Comparison of ENCODE assay signal across 7 cellular contexts in genomic region chr12:54398995-54399793, GRCh38. TPM values are rescaled to one million over a fixed set of nuclear protein-coding genes. Genes with fewer than 3 reads are reported as not detected.
A peak's percentile ranks its signal among the peaks of the same experiment; 100 is the strongest.
DNase-seq lines count a peak whose midpoint lies in the region; ATAC-seq and TF ChIP-seq lines count a peak whose summit lies in the region.

No MANE protein-coding gene starts in this region.

- ATAC-seq in GM18502 (IDR thresholded peaks at IDR 0.05; ENCODE audit: poor library complexity, unreplicated experiment) (peak; percentile 83), HG03159 (IDR thresholded peaks at IDR 0.05; ENCODE audit: unreplicated experiment) (peak; percentile 86)

- no peak overlapping the region for H3K4me3 ChIP-seq in choroid plexus epithelial cell (ENCODE audit: low read depth, low read length)
- H3K4me3 ChIP-seq in lower leg skin (ENCODE audit: low read depth, poor library complexity, severe bottlenecking), result no peak overlapping the region

- no peak for TF ChIP-seq POLR2A in lower leg skin (IDR thresholded peaks at IDR 0.05)

- DNase-seq in NCI-H526 treated with DMSO at 0.1 percent for 48 hours (lab: John Stamatoyannopoulos, UW) (peak; percentile 26), choroid plexus epithelial cell (ENCODE audit: low read depth) (peak; percentile 90), lower leg skin (ENCODE audit: low spot score in 2 of 2) (peak; percentile 86 to 98)
- DNase-seq in activated CD4-positive, alpha-beta T cell treated with anti-CD3 and anti-CD28 coated beads for 4 hours, result peak; percentile 76 to 90
- peak; percentile 74 to 81 (median 78) for DNase-seq in stimulated activated CD4-positive, alpha-beta T cell treated with anti-CD3 and anti-CD28 coated beads, TNF-alpha, amount 100 ng/mL, for 4 hours (ENCODE audit: low read depth in 3 of 3)

- WGBS in lower leg skin, 2 donors, result 67 to 73% methylated on average over 8 of the region's 8 CpGs

- TF ChIP-seq CTCF in choroid plexus epithelial cell (conservative IDR thresholded peaks at IDR 0.05; ENCODE audit: low read depth, low read length) (peak; percentile 100), lower leg skin (IDR thresholded peaks at IDR 0.05) (peak in 1 of 3 donors; percentile 92)

- intact Hi-C loops in lower leg skin (cut with DNase I; ENCODE audit: low total_unique reads), result no loop called here

RNA-seq across cellular contexts. Expression of gene ZNF385A, which starts 14.7 kb away (rescaled TPM):
- 100 to 1,000 TPM in 3 of 4 donors, 10 to 100 TPM in 1; 89.0 to 183 (median 146) TPM for total RNA-seq in lower leg skin

RNA-seq across cellular contexts. Expression of gene ITGA5, which starts 19.9 kb away (rescaled TPM):
- total RNA-seq in lower leg skin, result 10 to 100 TPM; 21.2 to 75.9 (median 29.4) TPM

RNA-seq across cellular contexts. Expression of gene GPR84, which starts 34.9 kb away (rescaled TPM):
- total RNA-seq in lower leg skin, result under 1 TPM in 1 of 4 donors, not detected in 3; 0.42 TPM

Comparison
In these comparisons a context has a peak if more than half of its experiments do, and no peak if none do; other contexts are left out.
1. DNase-seq: peak in every context shown above with its lines; median percentile 92 in lower leg skin; 90 in choroid plexus epithelial cell; 83 in activated CD4-positive, alpha-beta T cell treated with anti-CD3 and anti-CD28 coated beads for 4 hours; 78 in stimulated activated CD4-positive, alpha-beta T cell treated with anti-CD3 and anti-CD28 coated beads, TNF-alpha, amount 100 ng/mL, for 4 hours; 26 in NCI-H526 treated with DMSO at 0.1 percent for 48 hours.